Comparison of ENCODE assay signal across 8 cellular contexts in the genomic region with DNA sequence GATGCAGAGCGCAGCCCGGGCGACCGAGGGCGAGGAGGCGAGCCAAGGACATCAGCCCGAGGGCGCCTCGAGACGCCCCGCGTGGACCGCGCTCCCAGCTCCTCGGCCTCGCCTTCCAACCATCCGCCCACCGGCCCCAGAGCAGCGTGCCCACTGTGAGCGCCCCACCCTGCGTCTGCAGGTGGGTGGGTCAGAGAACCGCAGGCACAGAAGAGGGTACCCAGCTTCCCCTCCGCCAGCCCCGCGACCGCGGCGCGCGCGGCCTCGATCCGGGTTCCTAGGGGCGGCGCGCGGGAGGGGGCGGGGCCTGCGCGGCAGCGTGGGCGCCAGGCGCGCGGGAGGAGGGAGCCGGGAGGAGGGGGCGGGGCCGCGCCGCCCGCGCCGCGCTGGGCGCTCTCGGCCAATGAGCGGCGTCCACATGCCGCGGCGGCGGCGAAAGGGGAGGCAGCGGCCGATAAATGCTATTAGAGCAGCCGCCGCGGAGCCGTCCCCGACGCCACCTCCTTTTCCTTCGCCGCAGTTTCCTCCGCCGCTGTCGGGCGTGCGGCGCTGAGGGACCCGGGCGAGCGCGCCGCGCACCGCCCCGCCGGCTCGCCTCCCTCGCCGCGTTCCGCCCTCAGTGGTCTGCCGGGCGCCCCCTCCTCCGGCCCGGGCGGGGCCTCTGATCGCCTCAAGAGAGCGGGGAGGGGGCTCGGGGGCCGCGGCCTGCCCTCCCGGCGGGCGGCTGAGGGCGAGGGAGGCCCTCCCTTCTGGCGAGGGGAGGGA. TPM values are rescaled to one million over a fixed set of nuclear protein-coding genes. Genes with fewer than 3 reads are reported as not detected.
DNase-seq lines count a peak whose midpoint lies in the region; ATAC-seq and TF ChIP-seq lines count a peak whose summit lies in the region.

A gene (plus strand): TSS at position 464 of the 765 bp plus-strand sequence. CDS start 543 bp downstream, outside the sequence.

- 0 out of 2 replicates have a peak, but pooled peaks cover 3% of the 10 kb centered on the region for H3F3A ChIP-seq in Loucy (ENCODE audit: low read depth)

- H3K9ac ChIP-seq in Loucy (ENCODE audit: low read depth, low read length, poor library complexity, severe bottlenecking), result peak within 1 kb of the TSS; percentile 91

- peak within 1 kb of the TSS; percentile 95 for H3K4me3 Mint-ChIP-seq in activated T-helper 2 cell treated with anti-CD3 and anti-CD28 coated beads, Interferon-gamma antibody, Interleukin-2, Interleukin-4, amounts not matched to agents 10 μg/mL and 5 μg/mL and 100 μg/mL, durations not matched to agents 14 hours and 24 hours and 36 hours (ENCODE audit: low read depth)
- peak within 1 kb of the TSS; percentile 91 for H3K4me3 Mint-ChIP-seq in natural killer cell treated with Interleukin-12 subunit alpha and Interleukin-12 subunit beta and Interleukin-15 and Interleukin-18, amount 100 ng/mL, for 72 hours

- H3K27me3 ChIP-seq in Loucy (ENCODE audit: insufficient read depth, low read length, poor library complexity, severe bottlenecking), result no peaks in the 10 kb centered on the region

- peaks cover 44% of the 10 kb centered on the region for H3K79me2 ChIP-seq in Loucy (ENCODE audit: insufficient read depth, low read length)

- H3K4me2 ChIP-seq in Loucy (ENCODE audit: low read depth, low read length, poor library complexity, severe bottlenecking), result peak within 1 kb of the TSS; percentile 95

- H3K27ac Mint-ChIP-seq in activated T-helper 2 cell treated with anti-CD3 and anti-CD28 coated beads, Interferon-gamma antibody, Interleukin-2, Interleukin-4, amounts not matched to agents 10 μg/mL and 5 μg/mL and 100 μg/mL, durations not matched to agents 14 hours and 24 hours and 36 hours, result peak within 1 kb of the TSS; percentile 90
- peak within 1 kb of the TSS; percentile 59 to 75 for H3K27ac Mint-ChIP-seq in natural killer cell treated with Interleukin-12 subunit alpha and Interleukin-12 subunit beta and Interleukin-15 and Interleukin-18, amount 100 ng/mL, for 72 hours

- H3K4me1 ChIP-seq in Loucy (ENCODE audit: insufficient read depth, low read length, poor library complexity, severe bottlenecking), result peaks cover 47% of the 10 kb centered on the region

- peak within 1 kb of the TSS; percentile 89 for H3K4me3 ChIP-seq in Loucy (ENCODE audit: low read length, poor library complexity, severe bottlenecking)
- H3K4me3 ChIP-seq in fibroblast of pulmonary artery (replicated peaks; ENCODE audit: low read depth, low read length), result peak within 1 kb of the TSS; percentile 77

- DNase-seq in EL (peak; percentile 92), H4 (ENCODE audit: low spot score) (peak; percentile 79), fibroblast of pulmonary artery (ENCODE audit: low read depth) (peak; percentile 88)
- peak; percentile 89 for DNase-seq in activated T-helper 2 cell treated with anti-CD3 and anti-CD28 coated beads, Interferon-gamma antibody, Interleukin-2, Interleukin-4, amounts not matched to agents 10 μg/mL and 5 μg/mL and 100 μg/mL, durations not matched to agents 14 hours and 24 hours and 36 hours (ENCODE audit: low spot score)
- peak; percentile 94 for DNase-seq in natural killer cell treated with Interleukin-12 subunit alpha and Interleukin-12 subunit beta and Interleukin-15 and Interleukin-18, amount 100 ng/mL, for 72 hours (ENCODE audit: low spot score)
- peak; percentile 87 for DNase-seq in stimulated activated naive CD4-positive, alpha-beta T cell treated with Interleukin-2 at 50 U/mL for 16 hours (lab: John Stamatoyannopoulos, UW)

- H3K9me3 Mint-ChIP-seq in activated T-helper 2 cell treated with anti-CD3 and anti-CD28 coated beads, Interferon-gamma antibody, Interleukin-2, Interleukin-4, amounts not matched to agents 10 μg/mL and 5 μg/mL and 100 μg/mL, durations not matched to agents 14 hours and 24 hours and 36 hours, result no peaks in the 10 kb centered on the region
- no peaks in the 10 kb centered on the region for H3K9me3 Mint-ChIP-seq in natural killer cell treated with Interleukin-12 subunit alpha and Interleukin-12 subunit beta and Interleukin-15 and Interleukin-18, amount 100 ng/mL, for 72 hours

- peak within 1 kb of the TSS; percentile 95 for H2AFZ ChIP-seq in Loucy (ENCODE audit: low read length)

- intact Hi-C loops in activated T-helper 2 cell treated with anti-CD3 and anti-CD28 coated beads, Interferon-gamma antibody, Interleukin-2, Interleukin-4, amounts not matched to agents 10 μg/mL and 5 μg/mL and 100 μg/mL, durations not matched to agents 14 hours and 24 hours and 36 hours (cut with micrococcal nuclease), result loop anchor here (1.0 to 5.0 kb wide), 5 partner anchors 71 to 301 kb away; a partner anchor contains a TSS

- H3K9me3 ChIP-seq in Loucy (ENCODE audit: insufficient read depth, low read depth, low read length), result no peaks in the 10 kb centered on the region

- H3K4me1 Mint-ChIP-seq in activated T-helper 2 cell treated with anti-CD3 and anti-CD28 coated beads, Interferon-gamma antibody, Interleukin-2, Interleukin-4, amounts not matched to agents 10 μg/mL and 5 μg/mL and 100 μg/mL, durations not matched to agents 14 hours and 24 hours and 36 hours (ENCODE audit: low read depth), result peaks cover 42% of the 10 kb centered on the region
- peaks cover 35 to 42% of the 10 kb centered on the region in 2 donors for H3K4me1 Mint-ChIP-seq in natural killer cell treated with Interleukin-12 subunit alpha and Interleukin-12 subunit beta and Interleukin-15 and Interleukin-18, amount 100 ng/mL, for 72 hours (ENCODE audit: low read depth in 2 of 2)

- TF ChIP-seq CTCF in Loucy (conservative IDR thresholded peaks at IDR 0.05; ENCODE audit: low read length) (no peak), fibroblast of pulmonary artery (IDR thresholded peaks at IDR 0.05; ENCODE audit: low read length, missing control alignments) (no peak)

- 0 out of 2 replicates have a peak, but pooled peaks cover 3% of the 10 kb centered on the region for H3K36me3 ChIP-seq in Loucy (ENCODE audit: insufficient read depth, low read length)

- ATAC-seq in natural killer cell treated with Interleukin-12 subunit alpha and Interleukin-12 subunit beta and Interleukin-15 and Interleukin-18, amount 100 ng/mL, for 72 hours, result peak; percentile 92 to 95

- H3K36me3 Mint-ChIP-seq in activated T-helper 2 cell treated with anti-CD3 and anti-CD28 coated beads, Interferon-gamma antibody, Interleukin-2, Interleukin-4, amounts not matched to agents 10 μg/mL and 5 μg/mL and 100 μg/mL, durations not matched to agents 14 hours and 24 hours and 36 hours (ENCODE audit: low read depth), result peaks cover 40% of the 10 kb centered on the region
- H3K36me3 Mint-ChIP-seq in natural killer cell treated with Interleukin-12 subunit alpha and Interleukin-12 subunit beta and Interleukin-15 and Interleukin-18, amount 100 ng/mL, for 72 hours, result peaks cover 26% of the 10 kb centered on the region

- peaks cover 10% of the 10 kb centered on the region for H3K27me3 Mint-ChIP-seq in activated T-helper 2 cell treated with anti-CD3 and anti-CD28 coated beads, Interferon-gamma antibody, Interleukin-2, Interleukin-4, amounts not matched to agents 10 μg/mL and 5 μg/mL and 100 μg/mL, durations not matched to agents 14 hours and 24 hours and 36 hours (ENCODE audit: low read depth)
- no peaks in the 10 kb centered on the region for H3K27me3 Mint-ChIP-seq in natural killer cell treated with Interleukin-12 subunit alpha and Interleukin-12 subunit beta and Interleukin-15 and Interleukin-18, amount 100 ng/mL, for 72 hours

- peak; percentile 88 for TF ChIP-seq POLR2A in Raji (IDR thresholded peaks at IDR 0.05; ENCODE audit: insufficient read depth, low read depth, low read length)

- no peaks in the 10 kb centered on the region for H3K9me2 ChIP-seq in Loucy (replicated peaks; ENCODE audit: low read depth, low read length)

- peaks cover 40% of the 10 kb centered on the region for H4K20me1 ChIP-seq in Loucy (ENCODE audit: insufficient read depth, low read length, poor library complexity, severe bottlenecking)

RNA-seq across cellular contexts. Expression of the gene that starts here (rescaled TPM):
- 50.5 and 74.7 TPM in 2 replicates for total RNA-seq in H4 (2014; rRNA removed; shearing (Covaris generic))
- 213 and 219 TPM in 2 replicates for total RNA-seq in activated T-helper 2 cell treated with anti-CD3 and anti-CD28 coated beads, Interferon-gamma antibody, Interleukin-2, Interleukin-4, amounts not matched to agents 10 μg/mL and 5 μg/mL and 100 μg/mL, durations not matched to agents 14 hours and 24 hours and 36 hours
- total RNA-seq in natural killer cell treated with Interleukin-12 subunit alpha and Interleukin-12 subunit beta and Interleukin-15 and Interleukin-18, amount 100 ng/mL, for 72 hours, result 100 to 1,000 TPM; 247 to 359 TPM

Comparison
In these comparisons a context has a peak if more than half of its experiments do, and no peak if none do; other contexts are left out.
1. Peak in every context shown above with its lines: DNase-seq, ATAC-seq and H3K4me3 ChIP-seq.